In genomic region chr1:3307359-3307758, GRCh38 we compare ENCODE assay signal across 18 cellular contexts.
DNase-seq lines count a peak whose midpoint lies in the region; ATAC-seq, FAIRE-seq and TF ChIP-seq lines count a peak whose summit lies in the region.
"Had no signal": no experiment of that assay in that cellular context is flagged by ENCODE, and none has a peak within 500 bp of the region (broad histone marks: within the 10 kb centered on the region; RNA-seq: fewer than 3 reads in every experiment).

No MANE protein-coding gene starts in this region.

- H2AFZ ChIP-seq in H1 (ENCODE audit: low read length) (no peak overlapping the region), smooth muscle cell (ENCODE audit: low read depth) (no peak overlapping the region), trophoblast cell (ENCODE audit: insufficient read depth, low read length, poor library complexity) (no peak overlapping the region)

- H4K8ac ChIP-seq in H1 (ENCODE audit: extremely low read depth, insufficient read depth, low read length) (peak overlapping the region; percentile 83; the same call in 1 of the 2 replicates), trophoblast cell (ENCODE audit: low read depth, low read length) (no peak overlapping the region)

- peaks cover 7% of the 10 kb centered on the region for H3F3A ChIP-seq in smooth muscle cell (ENCODE audit: low read depth)

- peak; percentile 23 for DNase-seq in DMS79 (lab: John Stamatoyannopoulos, UW)
- DNase-seq in RCC 7860 (ENCODE audit: low spot score): peak; percentile 77
- no peak for DNase-seq in H1 (ENCODE audit: low read depth in 1 of 2, low spot score in 2 of 2)
- no peak for DNase-seq in smooth muscle cell (lab: John Stamatoyannopoulos, UW; ENCODE audit: unreplicated experiment)
- DNase-seq in trophoblast cell: no peak
- no peak for DNase-seq in omental fat pad (ENCODE audit: low spot score)
- DNase-seq: BE2C, MG63, NCI-H1105, NCI-H1694, NCI-H510A treated with DMSO at 0.1 percent for 48 hours, SHP77, SK-N-SH, T-helper 1 cell had no signal

- TF ChIP-seq CTCF in H1 (IDR thresholded peaks at IDR 0.05; ENCODE audit: control extremely low read depth in 1 of 3, insufficient read depth in 1 of 3, low read depth in 1 of 3, low read length in 3 of 3) (no peak), smooth muscle cell (IDR thresholded peaks at IDR 0.05; ENCODE audit: borderline replicate concordance, insufficient read depth, poor library complexity, severe bottlenecking) (no peak), omental fat pad (IDR thresholded peaks at IDR 0.05) (no peak)

- H2AK5ac ChIP-seq in H1 (ENCODE audit: low read depth, low read length) (no peak overlapping the region), trophoblast cell (ENCODE audit: low read length) (no peak overlapping the region)

- H3K23me2 ChIP-seq in H1 (ENCODE audit: low read depth, low read length): no peaks in the 10 kb centered on the region

- H3K23ac ChIP-seq in H1 (ENCODE audit: insufficient read length): no peak overlapping the region
- H3K23ac ChIP-seq in trophoblast cell (ENCODE audit: low read length): no peak overlapping the region

- FAIRE-seq in RCC 7860 (lab: Jason Lieb, UNC) (no peak), H1 (lab: Jason Lieb, UNC) (no peak)
- FAIRE-seq: HepG2 had no signal

- H3K18ac ChIP-seq in H1 (ENCODE audit: extremely low read depth, low read length) (no peak overlapping the region), trophoblast cell (ENCODE audit: low read length) (no peak overlapping the region)

- no peak overlapping the region for H2BK5ac ChIP-seq in H1 (ENCODE audit: low read depth, low read length)
- H2BK5ac ChIP-seq in trophoblast cell (ENCODE audit: low read depth, low read length, poor library complexity): no peak overlapping the region

- peaks cover 0 to 3% of the 10 kb centered on the region in 2 experiments for H4K20me1 ChIP-seq in H1 (replicated peaks in 1 of 2; ENCODE audit: control insufficient read depth in 1 of 2, insufficient read depth in 2 of 2, low read length in 2 of 2)
- no peaks in the 10 kb centered on the region for H4K20me1 ChIP-seq in smooth muscle cell (ENCODE audit: low read depth)

- H3K27ac ChIP-seq in H1 (ENCODE audit: low read depth, low read length): no peak overlapping the region
- H3K27ac ChIP-seq in smooth muscle cell (ENCODE audit: low read depth): peak overlapping the region; percentile 76
- no peak overlapping the region for H3K27ac ChIP-seq in trophoblast cell (ENCODE audit: low read depth, low read length)

- H3K79me1 ChIP-seq in H1 (ENCODE audit: low read depth, low read length): no peaks in the 10 kb centered on the region
- peaks cover 6% of the 10 kb centered on the region for H3K79me1 ChIP-seq in trophoblast cell (ENCODE audit: low read length)

- no peak overlapping the region for H3K4me2 ChIP-seq in H1 (ENCODE audit: insufficient read depth in 1 of 2, low read depth in 2 of 2, low read length in 2 of 2)
- H3K4me2 ChIP-seq in smooth muscle cell: peak overlapping the region; percentile 63
- H3K4me2 ChIP-seq in trophoblast cell (ENCODE audit: low read length): no peak overlapping the region
- H3K4me2 ChIP-seq: SK-N-SH had no signal

- H3K4me3 ChIP-seq in H1 (ENCODE audit: extremely low read depth in 1 of 4, insufficient read depth in 2 of 4, low read depth in 3 of 4, low read length in 4 of 4) (no peak overlapping the region), smooth muscle cell (no peak overlapping the region), trophoblast cell (ENCODE audit: low read depth, low read length) (no peak overlapping the region)
- H3K4me3 ChIP-seq: MG63 had no signal

- H2BK12ac ChIP-seq in H1 (ENCODE audit: low read depth, low read length) (no peak overlapping the region), trophoblast cell (ENCODE audit: low read length) (no peak overlapping the region)

- H3K14ac ChIP-seq in H1 (ENCODE audit: insufficient read length): no peak overlapping the region
- no peak overlapping the region for H3K14ac ChIP-seq in trophoblast cell (ENCODE audit: low read length)

- H3K36me3 ChIP-seq in H1 (ENCODE audit: control insufficient read depth in 2 of 4, insufficient read depth in 4 of 4, low read length in 3 of 4) (no peaks in the 10 kb centered on the region), smooth muscle cell (ENCODE audit: low read depth) (no peaks in the 10 kb centered on the region), trophoblast cell (ENCODE audit: control insufficient read depth in 1 of 2, insufficient read depth in 2 of 2, low read length in 2 of 2) (no peaks in the 10 kb centered on the region)
- H3K36me3 ChIP-seq: BE2C, MG63 had no signal

- no peak overlapping the region for H2BK120ac ChIP-seq in H1 (replicated peaks; ENCODE audit: low read depth, low read length)
- H2BK120ac ChIP-seq in trophoblast cell (ENCODE audit: insufficient read depth, low read length, poor library complexity): no peak overlapping the region

- no peak for TF ChIP-seq EP300 in H1 (IDR thresholded peaks at IDR 0.05; ENCODE audit: borderline replicate concordance in 1 of 2, low read depth in 2 of 2, low read length in 2 of 2)

- no peak for TF ChIP-seq POLR2A in H1 (IDR thresholded peaks at IDR 0.05; ENCODE audit: control extremely low read depth in 1 of 2, low read depth in 2 of 2, low read length in 2 of 2)

- POLR2A ChIA-PET in H1 (lab: Charles Lee; ENCODE audit: partially characterized antibody): no interaction called here

- no peaks in the 10 kb centered on the region for H3K9me3 ChIP-seq in H1 (ENCODE audit: insufficient read depth in 2 of 2, low read depth in 1 of 2, low read length in 1 of 2)
- H3K9me3 ChIP-seq in smooth muscle cell (replicated peaks; ENCODE audit: low read depth): no peaks in the 10 kb centered on the region
- H3K9me3 ChIP-seq in trophoblast cell (ENCODE audit: insufficient read depth, low read depth, low read length): peaks cover 9% of the 10 kb centered on the region
- H3K9me3 ChIP-seq: BE2C, MG63, SK-N-SH had no signal

- no peak overlapping the region for H4K12ac ChIP-seq in trophoblast cell (ENCODE audit: low read depth, low read length)

- H4K5ac ChIP-seq in H1 (ENCODE audit: insufficient read length, low read depth, low read length): no peak overlapping the region

- no peak for ATAC-seq in GM21717 (IDR thresholded peaks at IDR 0.05; ENCODE audit: unreplicated experiment)
- no peak for ATAC-seq in omental fat pad (ENCODE audit: low FRiP score)
- no peak for ATAC-seq in GM21576 (IDR thresholded peaks at IDR 0.05; ENCODE audit: unreplicated experiment)
- ATAC-seq: CD8-positive, alpha-beta T cell; HepG2 had no signal

- H3K79me2 ChIP-seq in H1 (ENCODE audit: control insufficient read depth in 1 of 2, insufficient read depth in 2 of 2, low read length in 2 of 2) (no peaks in the 10 kb centered on the region), smooth muscle cell (ENCODE audit: low read depth) (no peaks in the 10 kb centered on the region), trophoblast cell (ENCODE audit: control insufficient read depth, insufficient read depth, low read length, poor library complexity) (no peaks in the 10 kb centered on the region)

- H4K91ac ChIP-seq in H1 (replicated peaks; ENCODE audit: insufficient read length, low read length) (no peak overlapping the region), trophoblast cell (ENCODE audit: low read depth, low read length) (no peak overlapping the region)

- no peak overlapping the region for H3K56ac ChIP-seq in H1 (replicated peaks; ENCODE audit: insufficient read length, low read depth, low read length)

- CTCF ChIA-PET in H1 (lab: Charles Lee; ENCODE audit: partially characterized antibody): interaction anchor here (1.0 to 1.8 kb wide), 2 partner anchors 21 to 187 kb away, joined by 3 to 5 read pairs; no protein-coding TSS in a partner anchor

- H3K9ac ChIP-seq in H1 (replicated peaks in 1 of 4; ENCODE audit: extremely low read depth in 1 of 4, low read depth in 3 of 4, low read length in 3 of 4) (no peak overlapping the region), smooth muscle cell (ENCODE audit: low read depth) (peak overlapping the region; percentile 18), trophoblast cell (ENCODE audit: low read length) (no peak overlapping the region)
- H3K9ac ChIP-seq: SK-N-SH had no signal

- H3K4me1 ChIP-seq in H1 (replicated peaks in 1 of 4; ENCODE audit: control insufficient read depth in 3 of 4, insufficient read depth in 4 of 4, low read length in 3 of 4) (no peaks in the 10 kb centered on the region; a peak in 1 of 7 replicates), smooth muscle cell (ENCODE audit: low read depth) (peaks cover 12% of the 10 kb centered on the region), trophoblast cell (ENCODE audit: control insufficient read depth in 1 of 2, insufficient read depth in 2 of 2, low read length in 2 of 2) (peaks cover 3 to 4% of the 10 kb centered on the region in 2 experiments)
- H3K4me1 ChIP-seq: BE2C had no signal

- peaks cover 0 to 2% (median 0%) of the 10 kb centered on the region in 4 experiments; a peak in 3 of 7 replicates for H3K27me3 ChIP-seq in H1 (replicated peaks in 1 of 4; ENCODE audit: control insufficient read depth in 3 of 4, extremely low read depth in 1 of 4, insufficient read depth in 3 of 4, low read length in 3 of 4)
- no peaks in the 10 kb centered on the region for H3K27me3 ChIP-seq in smooth muscle cell (ENCODE audit: low read depth)
- H3K27me3 ChIP-seq in trophoblast cell (ENCODE audit: insufficient read depth, low read length): no peaks in the 10 kb centered on the region
- H3K27me3 ChIP-seq: BE2C, MG63 had no signal

- 85% methylated on average over 8 of the region's 8 CpGs; no CpG with 5 or more reads in 1 of the 2 experiments for WGBS in H1 (ENCODE audit: extremely low coverage in 1 of 2, insufficient coverage in 1 of 2, insufficient read length in 1 of 2, insufficient replicate concordance in 2 of 2, low coverage in 1 of 2, low lambda C conversion rate in 2 of 2, missing lambda C conversion rate in 1 of 2), 2 experiments
- WGBS in smooth muscle cell (ENCODE audit: low lambda C conversion rate): 89% methylated on average over 8 of the region's 8 CpGs
- WGBS in trophoblast cell (ENCODE audit: extremely low coverage, insufficient coverage, insufficient read length): no CpG with 5 or more reads among the region's 8 CpGs

- H2BK20ac ChIP-seq in H1 (ENCODE audit: low read length): no peak overlapping the region

- H2BK15ac ChIP-seq in H1 (ENCODE audit: low read length): no peak overlapping the region

- TF ChIP-seq RAD21 in H1 (IDR thresholded peaks at IDR 0.05 in 1 of 2, conservative IDR thresholded peaks at IDR 0.05 in 1 of 2; ENCODE audit: low read depth in 2 of 2, low read length in 2 of 2): no peak

- H3K4ac ChIP-seq in H1 (replicated peaks; ENCODE audit: insufficient read length, low read depth, low read length) (no peak overlapping the region), trophoblast cell (ENCODE audit: low read depth, low read length) (no peak overlapping the region)

TF ChIP-seq in H1, 55 proteins besides CTCF, POLR2A, EP300 and RAD21:
- TF ChIP-seq JUND (IDR thresholded peaks at IDR 0.05; ENCODE audit: low read length) (no peak), CTBP2 (IDR thresholded peaks at IDR 0.05; ENCODE audit: borderline replicate concordance, insufficient read depth, insufficient read length, low read length) (no peak), CBX8 (IDR thresholded peaks at IDR 0.05; ENCODE audit: borderline replicate concordance, low read depth, low read length) (no peak)

Comparison
In these comparisons a context has a peak if more than half of its experiments do, and no peak if none do; other contexts are left out.
1. DNase-seq: peak in DMS79 (single experiment) and RCC 7860 (single experiment); none in H1 (0 of 2), smooth muscle cell (single experiment), trophoblast cell (0 of 2) and omental fat pad (single experiment).